Comparison of ENCODE assay signal across 1 cellular context in the genomic region with DNA sequence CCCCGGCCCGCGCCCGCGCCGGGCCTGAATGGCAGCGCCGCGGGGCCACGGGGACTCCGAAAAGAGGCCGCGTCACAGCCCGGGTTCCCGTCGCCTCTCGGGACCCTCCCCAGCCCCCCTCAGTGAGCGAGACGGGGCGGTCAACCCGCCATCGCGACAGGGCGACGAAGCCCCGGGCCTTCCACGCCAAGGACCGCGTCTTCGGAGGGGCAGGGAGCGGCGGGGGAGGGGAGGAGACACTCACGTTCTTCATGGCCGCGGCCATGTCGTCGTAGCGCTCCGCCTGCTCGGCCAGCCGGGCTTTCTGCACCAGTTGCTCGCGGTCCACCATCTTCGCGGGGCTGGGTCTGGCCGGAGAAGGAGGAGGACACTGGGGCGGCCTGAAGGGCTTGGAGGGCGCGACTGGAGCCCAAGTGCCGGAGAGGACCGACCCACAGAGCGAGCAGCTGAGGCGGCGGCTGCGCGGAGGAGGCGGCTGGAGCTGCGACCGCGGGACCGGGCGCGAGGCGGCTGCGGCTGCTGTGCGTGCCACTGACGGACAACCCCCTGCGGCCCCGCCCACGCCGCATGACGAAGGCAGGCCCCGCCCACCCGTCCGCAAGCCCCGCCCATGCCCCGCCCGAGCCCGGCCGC.
TF ChIP-seq lines count a peak whose summit lies in the region.

YWHAG (minus strand) TSS at position 514 of the 633 bp plus-strand sequence; CDS start at position 331, 183 bp downstream.

TF ChIP-seq in WTC11, 78 proteins besides CTCF, POLR2A, EP300 and RAD21 (continued from another document and continues in another):
- TF ChIP-seq, protein P1, sequence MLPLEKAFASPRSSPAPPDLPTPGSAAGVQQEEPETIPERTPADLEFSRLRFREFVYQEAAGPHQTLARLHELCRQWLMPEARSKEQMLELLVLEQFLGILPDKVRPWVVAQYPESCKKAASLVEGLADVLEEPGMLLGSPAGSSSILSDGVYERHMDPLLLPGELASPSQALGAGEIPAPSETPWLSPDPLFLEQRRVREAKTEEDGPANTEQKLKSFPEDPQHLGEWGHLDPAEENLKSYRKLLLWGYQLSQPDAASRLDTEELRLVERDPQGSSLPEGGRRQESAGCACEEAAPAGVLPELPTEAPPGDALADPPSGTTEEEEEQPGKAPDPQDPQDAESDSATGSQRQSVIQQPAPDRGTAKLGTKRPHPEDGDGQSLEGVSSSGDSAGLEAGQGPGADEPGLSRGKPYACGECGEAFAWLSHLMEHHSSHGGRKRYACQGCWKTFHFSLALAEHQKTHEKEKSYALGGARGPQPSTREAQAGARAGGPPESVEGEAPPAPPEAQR (CRISPR knock-in tag; IDR thresholded peaks at IDR 0.05) = no peak
- TF ChIP-seq ZNF232 (CRISPR knock-in tag; IDR thresholded peaks at IDR 0.05) (no peak), ZBTB43 (CRISPR knock-in tag; IDR thresholded peaks at IDR 0.05) (no peak), MYBL2 (CRISPR knock-in tag; IDR thresholded peaks at IDR 0.05) (no peak), TP53 (CRISPR knock-in tag; IDR thresholded peaks at IDR 0.05) (no peak), GRHL2 (CRISPR knock-in tag; IDR thresholded peaks at IDR 0.05; ENCODE audit: insufficient replicate concordance, severe bottlenecking) (no peak), JAZF1 (CRISPR knock-in tag; IDR thresholded peaks at IDR 0.05) (no peak), ZNF219 (CRISPR knock-in tag; IDR thresholded peaks at IDR 0.05; ENCODE audit: borderline replicate concordance) (0 out of 2 replicates have a peak, but pooled peaks have one; percentile 25), ZNF121 (CRISPR knock-in tag; IDR thresholded peaks at IDR 0.05) (no peak), NR3C1 (CRISPR knock-in tag; conservative IDR thresholded peaks at IDR 0.05; ENCODE audit: low read depth) (no peak), NR2C2 (CRISPR knock-in tag; IDR thresholded peaks at IDR 0.05) (no peak), ZNF671 (CRISPR knock-in tag; IDR thresholded peaks at IDR 0.05) (no peak), NFATC4 (CRISPR knock-in tag; IDR thresholded peaks at IDR 0.05) (no peak), ELF4 (CRISPR knock-in tag; IDR thresholded peaks at IDR 0.05; ENCODE audit: low read depth) (peak; percentile 70; the same call in 1 of the 2 replicates), FOXK1 (CRISPR knock-in tag; IDR thresholded peaks at IDR 0.05) (peak; percentile 60; the same call in 1 of the 2 replicates), STAT6 (CRISPR knock-in tag; conservative IDR thresholded peaks at IDR 0.05; ENCODE audit: low read depth) (no peak), CREB1 (CRISPR knock-in tag; IDR thresholded peaks at IDR 0.05) (no peak), FOXJ3 (CRISPR knock-in tag; IDR thresholded peaks at IDR 0.05; ENCODE audit: borderline replicate concordance) (no peak), KAT7 (CRISPR knock-in tag; IDR thresholded peaks at IDR 0.05; ENCODE audit: borderline replicate concordance) (peak; percentile 79), RORB (CRISPR knock-in tag; IDR thresholded peaks at IDR 0.05) (no peak), GABPB1 (CRISPR knock-in tag; IDR thresholded peaks at IDR 0.05) (no peak), NR1H2 (CRISPR knock-in tag; IDR thresholded peaks at IDR 0.05) (no peak), FOXP1 (CRISPR knock-in tag; IDR thresholded peaks at IDR 0.05; ENCODE audit: borderline replicate concordance) (peak; percentile 84; the same call in 1 of the 2 replicates), ZBTB21 (CRISPR knock-in tag; IDR thresholded peaks at IDR 0.05; ENCODE audit: borderline replicate concordance) (no peak), EMX1 (CRISPR knock-in tag; IDR thresholded peaks at IDR 0.05) (no peak; the same call in 1 of the 2 replicates), SOX15 (CRISPR knock-in tag; IDR thresholded peaks at IDR 0.05) (no peak), IRF1 (CRISPR knock-in tag; IDR thresholded peaks at IDR 0.05) (no peak)
- TF ChIP-seq, protein P2, sequence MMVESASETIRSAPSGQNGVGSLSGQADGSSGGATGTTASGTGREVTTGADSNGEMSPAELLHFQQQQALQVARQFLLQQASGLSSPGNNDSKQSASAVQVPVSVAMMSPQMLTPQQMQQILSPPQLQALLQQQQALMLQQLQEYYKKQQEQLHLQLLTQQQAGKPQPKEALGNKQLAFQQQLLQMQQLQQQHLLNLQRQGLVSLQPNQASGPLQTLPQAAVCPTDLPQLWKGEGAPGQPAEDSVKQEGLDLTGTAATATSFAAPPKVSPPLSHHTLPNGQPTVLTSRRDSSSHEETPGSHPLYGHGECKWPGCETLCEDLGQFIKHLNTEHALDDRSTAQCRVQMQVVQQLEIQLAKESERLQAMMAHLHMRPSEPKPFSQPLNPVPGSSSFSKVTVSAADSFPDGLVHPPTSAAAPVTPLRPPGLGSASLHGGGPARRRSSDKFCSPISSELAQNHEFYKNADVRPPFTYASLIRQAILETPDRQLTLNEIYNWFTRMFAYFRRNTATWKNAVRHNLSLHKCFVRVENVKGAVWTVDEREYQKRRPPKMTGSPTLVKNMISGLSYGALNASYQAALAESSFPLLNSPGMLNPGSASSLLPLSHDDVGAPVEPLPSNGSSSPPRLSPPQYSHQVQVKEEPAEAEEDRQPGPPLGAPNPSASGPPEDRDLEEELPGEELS (CRISPR knock-in tag; IDR thresholded peaks at IDR 0.05) = 0 out of 2 replicates have a peak, but pooled peaks have one; percentile 29
- TF ChIP-seq, protein P3, sequence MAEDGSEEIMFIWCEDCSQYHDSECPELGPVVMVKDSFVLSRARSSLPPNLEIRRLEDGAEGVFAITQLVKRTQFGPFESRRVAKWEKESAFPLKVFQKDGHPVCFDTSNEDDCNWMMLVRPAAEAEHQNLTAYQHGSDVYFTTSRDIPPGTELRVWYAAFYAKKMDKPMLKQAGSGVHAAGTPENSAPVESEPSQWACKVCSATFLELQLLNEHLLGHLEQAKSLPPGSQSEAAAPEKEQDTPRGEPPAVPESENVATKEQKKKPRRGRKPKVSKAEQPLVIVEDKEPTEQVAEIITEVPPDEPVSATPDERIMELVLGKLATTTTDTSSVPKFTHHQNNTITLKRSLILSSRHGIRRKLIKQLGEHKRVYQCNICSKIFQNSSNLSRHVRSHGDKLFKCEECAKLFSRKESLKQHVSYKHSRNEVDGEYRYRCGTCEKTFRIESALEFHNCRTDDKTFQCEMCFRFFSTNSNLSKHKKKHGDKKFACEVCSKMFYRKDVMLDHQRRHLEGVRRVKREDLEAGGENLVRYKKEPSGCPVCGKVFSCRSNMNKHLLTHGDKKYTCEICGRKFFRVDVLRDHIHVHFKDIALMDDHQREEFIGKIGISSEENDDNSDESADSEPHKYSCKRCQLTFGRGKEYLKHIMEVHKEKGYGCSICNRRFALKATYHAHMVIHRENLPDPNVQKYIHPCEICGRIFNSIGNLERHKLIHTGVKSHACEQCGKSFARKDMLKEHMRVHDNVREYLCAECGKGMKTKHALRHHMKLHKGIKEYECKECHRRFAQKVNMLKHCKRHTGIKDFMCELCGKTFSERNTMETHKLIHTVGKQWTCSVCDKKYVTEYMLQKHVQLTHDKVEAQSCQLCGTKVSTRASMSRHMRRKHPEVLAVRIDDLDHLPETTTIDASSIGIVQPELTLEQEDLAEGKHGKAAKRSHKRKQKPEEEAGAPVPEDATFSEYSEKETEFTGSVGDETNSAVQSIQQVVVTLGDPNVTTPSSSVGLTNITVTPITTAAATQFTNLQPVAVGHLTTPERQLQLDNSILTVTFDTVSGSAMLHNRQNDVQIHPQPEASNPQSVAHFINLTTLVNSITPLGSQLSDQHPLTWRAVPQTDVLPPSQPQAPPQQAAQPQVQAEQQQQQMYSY (CRISPR knock-in tag; IDR thresholded peaks at IDR 0.05) = no peak; the same call in 1 of the 2 replicates
- TF ChIP-seq, protein P4, sequence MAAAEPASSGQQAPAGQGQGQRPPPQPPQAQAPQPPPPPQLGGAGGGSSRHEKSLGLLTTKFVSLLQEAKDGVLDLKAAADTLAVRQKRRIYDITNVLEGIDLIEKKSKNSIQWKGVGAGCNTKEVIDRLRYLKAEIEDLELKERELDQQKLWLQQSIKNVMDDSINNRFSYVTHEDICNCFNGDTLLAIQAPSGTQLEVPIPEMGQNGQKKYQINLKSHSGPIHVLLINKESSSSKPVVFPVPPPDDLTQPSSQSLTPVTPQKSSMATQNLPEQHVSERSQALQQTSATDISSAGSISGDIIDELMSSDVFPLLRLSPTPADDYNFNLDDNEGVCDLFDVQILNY (CRISPR knock-in tag; IDR thresholded peaks at IDR 0.05) = peak; percentile 61
- TF ChIP-seq, protein P5, sequence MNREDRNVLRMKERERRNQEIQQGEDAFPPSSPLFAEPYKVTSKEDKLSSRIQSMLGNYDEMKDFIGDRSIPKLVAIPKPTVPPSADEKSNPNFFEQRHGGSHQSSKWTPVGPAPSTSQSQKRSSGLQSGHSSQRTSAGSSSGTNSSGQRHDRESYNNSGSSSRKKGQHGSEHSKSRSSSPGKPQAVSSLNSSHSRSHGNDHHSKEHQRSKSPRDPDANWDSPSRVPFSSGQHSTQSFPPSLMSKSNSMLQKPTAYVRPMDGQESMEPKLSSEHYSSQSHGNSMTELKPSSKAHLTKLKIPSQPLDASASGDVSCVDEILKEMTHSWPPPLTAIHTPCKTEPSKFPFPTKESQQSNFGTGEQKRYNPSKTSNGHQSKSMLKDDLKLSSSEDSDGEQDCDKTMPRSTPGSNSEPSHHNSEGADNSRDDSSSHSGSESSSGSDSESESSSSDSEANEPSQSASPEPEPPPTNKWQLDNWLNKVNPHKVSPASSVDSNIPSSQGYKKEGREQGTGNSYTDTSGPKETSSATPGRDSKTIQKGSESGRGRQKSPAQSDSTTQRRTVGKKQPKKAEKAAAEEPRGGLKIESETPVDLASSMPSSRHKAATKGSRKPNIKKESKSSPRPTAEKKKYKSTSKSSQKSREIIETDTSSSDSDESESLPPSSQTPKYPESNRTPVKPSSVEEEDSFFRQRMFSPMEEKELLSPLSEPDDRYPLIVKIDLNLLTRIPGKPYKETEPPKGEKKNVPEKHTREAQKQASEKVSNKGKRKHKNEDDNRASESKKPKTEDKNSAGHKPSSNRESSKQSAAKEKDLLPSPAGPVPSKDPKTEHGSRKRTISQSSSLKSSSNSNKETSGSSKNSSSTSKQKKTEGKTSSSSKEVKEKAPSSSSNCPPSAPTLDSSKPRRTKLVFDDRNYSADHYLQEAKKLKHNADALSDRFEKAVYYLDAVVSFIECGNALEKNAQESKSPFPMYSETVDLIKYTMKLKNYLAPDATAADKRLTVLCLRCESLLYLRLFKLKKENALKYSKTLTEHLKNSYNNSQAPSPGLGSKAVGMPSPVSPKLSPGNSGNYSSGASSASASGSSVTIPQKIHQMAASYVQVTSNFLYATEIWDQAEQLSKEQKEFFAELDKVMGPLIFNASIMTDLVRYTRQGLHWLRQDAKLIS (CRISPR knock-in tag; IDR thresholded peaks at IDR 0.05; ENCODE audit: borderline replicate concordance) = 0 out of 2 replicates have a peak, but pooled peaks have one; percentile 65
- TF ChIP-seq, protein P6, sequence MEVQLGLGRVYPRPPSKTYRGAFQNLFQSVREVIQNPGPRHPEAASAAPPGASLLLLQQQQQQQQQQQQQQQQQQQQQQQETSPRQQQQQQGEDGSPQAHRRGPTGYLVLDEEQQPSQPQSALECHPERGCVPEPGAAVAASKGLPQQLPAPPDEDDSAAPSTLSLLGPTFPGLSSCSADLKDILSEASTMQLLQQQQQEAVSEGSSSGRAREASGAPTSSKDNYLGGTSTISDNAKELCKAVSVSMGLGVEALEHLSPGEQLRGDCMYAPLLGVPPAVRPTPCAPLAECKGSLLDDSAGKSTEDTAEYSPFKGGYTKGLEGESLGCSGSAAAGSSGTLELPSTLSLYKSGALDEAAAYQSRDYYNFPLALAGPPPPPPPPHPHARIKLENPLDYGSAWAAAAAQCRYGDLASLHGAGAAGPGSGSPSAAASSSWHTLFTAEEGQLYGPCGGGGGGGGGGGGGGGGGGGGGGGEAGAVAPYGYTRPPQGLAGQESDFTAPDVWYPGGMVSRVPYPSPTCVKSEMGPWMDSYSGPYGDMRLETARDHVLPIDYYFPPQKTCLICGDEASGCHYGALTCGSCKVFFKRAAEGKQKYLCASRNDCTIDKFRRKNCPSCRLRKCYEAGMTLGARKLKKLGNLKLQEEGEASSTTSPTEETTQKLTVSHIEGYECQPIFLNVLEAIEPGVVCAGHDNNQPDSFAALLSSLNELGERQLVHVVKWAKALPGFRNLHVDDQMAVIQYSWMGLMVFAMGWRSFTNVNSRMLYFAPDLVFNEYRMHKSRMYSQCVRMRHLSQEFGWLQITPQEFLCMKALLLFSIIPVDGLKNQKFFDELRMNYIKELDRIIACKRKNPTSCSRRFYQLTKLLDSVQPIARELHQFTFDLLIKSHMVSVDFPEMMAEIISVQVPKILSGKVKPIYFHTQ (CRISPR knock-in tag; IDR thresholded peaks at IDR 0.05) = no peak
